Comparison of ENCODE assay signal across 14 cellular contexts in genomic region chr14:21647380-21647779, GRCh38. TPM values are rescaled to one million over a fixed set of nuclear protein-coding genes. Genes with fewer than 3 reads are reported as not detected.
A peak's percentile ranks its signal among the peaks of the same experiment; 100 is the strongest.
DNase-seq lines count a peak whose midpoint lies in the region; TF ChIP-seq lines count a peak whose summit lies in the region.
"Had no signal": no experiment of that assay in that cellular context is flagged by ENCODE, and none has a peak within 500 bp of the region (broad histone marks: within the 10 kb centered on the region; RNA-seq: fewer than 3 reads in every experiment).

No MANE protein-coding gene starts in this region.

- H3K27me3 Mint-ChIP-seq in HFFc6 (ENCODE audit: insufficient read depth) (peaks cover 2% of the 10 kb centered on the region; the same call in 1 of the 2 replicates), Caco-2 (ENCODE audit: insufficient read depth, unreplicated experiment) (no peaks in the 10 kb centered on the region)

- no peak for TF ChIP-seq CTCF in HFFc6 (IDR thresholded peaks at IDR 0.05)
- TF ChIP-seq CTCF in brain microvascular endothelial cell (IDR thresholded peaks at IDR 0.05; ENCODE audit: low read depth, low read length, missing control alignments) = no peak
- no peak for TF ChIP-seq CTCF in Caco-2 (IDR thresholded peaks at IDR 0.05; ENCODE audit: insufficient read depth in 1 of 2, low read depth in 1 of 2, low read length in 1 of 2, severe bottlenecking in 1 of 2, unreplicated experiment in 1 of 2)

- no peaks in the 10 kb centered on the region for H3K27me3 ChIP-seq in brain microvascular endothelial cell (replicated peaks)
- no peaks in the 10 kb centered on the region for H3K27me3 ChIP-seq in Caco-2 (replicated peaks; ENCODE audit: control insufficient read depth, insufficient read depth, low read length)

- POLR2A ChIA-PET in Caco-2 (lab: Charles Lee) = no interaction called here

- no peak overlapping the region for H3K27ac ChIP-seq in brain microvascular endothelial cell

- intact Hi-C loops in Caco-2 (cut with micrococcal nuclease; ENCODE audit: unreplicated experiment) = no loop called here

- H3K27ac Mint-ChIP-seq in HFFc6 (no peak overlapping the region), Caco-2 (ENCODE audit: unreplicated experiment) (no peak overlapping the region)

- H3K9me3 Mint-ChIP-seq in HFFc6 = peaks cover 12% of the 10 kb centered on the region
- no peaks in the 10 kb centered on the region for H3K9me3 Mint-ChIP-seq in Caco-2 (ENCODE audit: unreplicated experiment)

- no peaks in the 10 kb centered on the region for H3K36me3 Mint-ChIP-seq in HFFc6 (ENCODE audit: low read depth)
- H3K36me3 Mint-ChIP-seq in Caco-2 (ENCODE audit: insufficient read depth, unreplicated experiment) = no peaks in the 10 kb centered on the region

- H3K4me1 Mint-ChIP-seq in HFFc6 (ENCODE audit: low read depth) = no peaks in the 10 kb centered on the region
- H3K4me1 Mint-ChIP-seq in Caco-2 (ENCODE audit: low read depth, unreplicated experiment) = no peaks in the 10 kb centered on the region

- in situ Hi-C loops in brain microvascular endothelial cell (cut with HindIII; ENCODE audit: low pct_ligation_motif_present, low sequenced_read_pairs) = no loop called here

- H3K4me3 ChIP-seq in brain microvascular endothelial cell (ENCODE audit: low read depth, low read length) = no peak overlapping the region
- H3K4me3 ChIP-seq in Caco-2 (ENCODE audit: low read depth, low read length) = no peak overlapping the region
- H3K4me3 ChIP-seq: HAP-1 had no signal

- peak; percentile 22 for DNase-seq in Daoy (ENCODE audit: low read depth)
- peak; percentile 2 for DNase-seq in HFFc6
- peak; percentile 63 for DNase-seq in brain microvascular endothelial cell
- peak; percentile 2 for DNase-seq in left kidney (ENCODE audit: low read depth, low spot score)
- no peak for DNase-seq in Caco-2
- no peak for DNase-seq in NCI-H69 (lab: John Stamatoyannopoulos, UW)
- no peak for DNase-seq in dermis blood vessel endothelial cell
- DNase-seq in NCI-H187 treated with DMSO at 0.1 percent for 48 hours (lab: John Stamatoyannopoulos, UW) = no peak
- DNase-seq: COR-L47, NCI-H1436 treated with DMSO at 0.1 percent for 48 hours, NCI-H2081 treated with DMSO at 0.1 percent for 48 hours, NCI-H510A, NCI-H82 had no signal

- H3K4me1 ChIP-seq in Caco-2 = no peaks in the 10 kb centered on the region
- H3K4me1 ChIP-seq: HAP-1 had no signal

- CTCF ChIA-PET in Caco-2 (lab: Charles Lee) = no interaction called here

- H3K9me3 ChIP-seq in Caco-2 = no peaks in the 10 kb centered on the region
- H3K9me3 ChIP-seq: HAP-1 had no signal

- no peaks in the 10 kb centered on the region for H3K36me3 ChIP-seq in brain microvascular endothelial cell (replicated peaks)
- H3K36me3 ChIP-seq in Caco-2 (ENCODE audit: control insufficient read depth, insufficient read depth, low read length) = no peaks in the 10 kb centered on the region
- H3K36me3 ChIP-seq: HAP-1 had no signal

- H3K4me3 Mint-ChIP-seq in HFFc6 = no peak overlapping the region
- no peak overlapping the region for H3K4me3 Mint-ChIP-seq in Caco-2 (ENCODE audit: unreplicated experiment)

- no TSS peak for BruUV-seq in Caco-2 (replicated peaks; lab: Mats Ljungman, UMichigan)

RNA-seq across cellular contexts. Expression of gene OR4E2, which starts 6.3 kb away (rescaled TPM):
- not detected in 2 replicates for total RNA-seq in Daoy (2014; rRNA removed; shearing (Covaris generic))
- total RNA-seq in HFFc6 (2021; fragmentation: NEBNext Ultra II Directional; extraction: Animal tissue kit (Norgen Biotek cat#: 25700)) = not detected
- not detected in 2 replicates for total RNA-seq in Caco-2 (2022)
- not detected in 2 replicates for total RNA-seq in dermis blood vessel endothelial cell

RNA-seq across cellular contexts. Expression of gene OR10G2, which starts 12.6 kb away (rescaled TPM):
- total RNA-seq in Daoy (2014; rRNA removed; shearing (Covaris generic)) = not detected in 2 replicates
- not detected for total RNA-seq in HFFc6 (2021; fragmentation: NEBNext Ultra II Directional; extraction: Animal tissue kit (Norgen Biotek cat#: 25700))
- total RNA-seq in Caco-2 (2022) (not detected in 2 replicates), dermis blood vessel endothelial cell (not detected in 2 replicates)

RNA-seq across cellular contexts. Expression of gene OR4E1, which starts 26.2 kb away (rescaled TPM):
- not detected in 2 replicates for total RNA-seq in Daoy (2014; rRNA removed; shearing (Covaris generic))
- not detected for total RNA-seq in HFFc6 (2021; fragmentation: NEBNext Ultra II Directional; extraction: Animal tissue kit (Norgen Biotek cat#: 25700))
- total RNA-seq in Caco-2 (2022) = 0.23 TPM in 1 of 2 replicates, not detected in the other
- not detected in 2 replicates for total RNA-seq in dermis blood vessel endothelial cell

Comparison
In these comparisons a context has a peak if more than half of its experiments do, and no peak if none do; other contexts are left out.
1. DNase-seq: peak in Daoy (single experiment), HFFc6 (single experiment), brain microvascular endothelial cell (single experiment) and left kidney (single experiment); none in Caco-2 (0 of 2), NCI-H69 (single experiment), dermis blood vessel endothelial cell (single experiment) and NCI-H187 treated with DMSO at 0.1 percent for 48 hours (single experiment).